Comparison of ENCODE assay signal across 15 cellular contexts in the genomic region with DNA sequence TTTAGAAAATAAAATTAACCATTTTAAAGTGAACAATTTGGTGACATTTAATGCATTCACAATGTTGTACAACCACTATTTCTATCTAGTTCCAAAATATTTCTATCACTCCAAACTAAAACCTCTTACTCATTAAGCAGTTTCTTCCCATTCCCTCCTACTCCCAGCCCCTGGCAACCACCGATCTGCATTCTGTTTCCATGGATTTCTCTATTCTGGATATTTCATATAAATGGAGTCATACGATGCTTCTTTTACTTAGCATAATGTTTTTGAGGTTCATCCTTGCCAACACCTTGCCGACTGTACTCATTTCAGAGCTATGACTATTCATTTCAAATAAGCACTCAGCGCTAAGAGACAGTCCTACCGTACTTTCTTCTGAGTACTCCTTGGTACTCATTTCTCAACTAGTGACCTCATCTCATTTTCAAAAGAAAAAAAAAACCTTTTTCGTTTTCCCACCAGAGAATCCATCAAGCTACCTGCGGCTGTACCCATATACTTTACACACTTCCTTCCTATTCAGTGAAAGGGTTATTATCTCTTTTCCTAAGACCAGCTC.
DNase-seq lines count a peak whose midpoint lies in the region; ATAC-seq and TF ChIP-seq lines count a peak whose summit lies in the region.
"Had no signal": no experiment of that assay in that cellular context is flagged by ENCODE, and none has a peak within 500 bp of the region (broad histone marks: within the 10 kb centered on the region; RNA-seq: fewer than 3 reads in every experiment).

No MANE protein-coding gene starts in this region.

- H3K27ac Mint-ChIP-seq in activated CD4-positive, alpha-beta T cell treated with anti-CD3 and anti-CD28 coated beads, Interleukin-2, amount 10 ng/mL, durations not matched to agents 24 days and 14 days = peak overlapping the region; percentile 78
- H3K27ac Mint-ChIP-seq in central memory CD8-positive, alpha-beta T cell (ENCODE audit: low read depth) = peak overlapping the region; percentile 80
- peak overlapping the region in 1 of 7 donors; percentile 32 for H3K27ac Mint-ChIP-seq in CD14-positive monocyte

- H3K9me3 Mint-ChIP-seq in activated CD4-positive, alpha-beta T cell treated with anti-CD3 and anti-CD28 coated beads, Interleukin-2, amount 10 ng/mL, durations not matched to agents 24 days and 14 days = peaks cover 5% of the 10 kb centered on the region
- H3K9me3 Mint-ChIP-seq in central memory CD8-positive, alpha-beta T cell = no peaks in the 10 kb centered on the region
- H3K9me3 Mint-ChIP-seq in CD14-positive monocyte = peaks cover 0 to 2% (median 0%) of the 10 kb centered on the region in 7 donors
- H3K9me3 Mint-ChIP-seq: IgD-negative memory B cell had no signal

- no peaks in the 10 kb centered on the region for H3K27me3 Mint-ChIP-seq in activated CD4-positive, alpha-beta T cell treated with anti-CD3 and anti-CD28 coated beads, Interleukin-2, amount 10 ng/mL, durations not matched to agents 24 days and 14 days
- no peaks in the 10 kb centered on the region for H3K27me3 Mint-ChIP-seq in central memory CD8-positive, alpha-beta T cell
- H3K27me3 Mint-ChIP-seq in CD14-positive monocyte (ENCODE audit: low read depth in 3 of 3) = no peaks in the 10 kb centered on the region
- H3K27me3 Mint-ChIP-seq: IgD-negative memory B cell had no signal

- intact Hi-C loops in activated CD4-positive, alpha-beta T cell treated with anti-CD3 and anti-CD28 coated beads, Interleukin-2, amount 10 ng/mL, durations not matched to agents 24 days and 14 days (cut with micrococcal nuclease) = loop anchor here (2.0 kb wide), 1 partner anchor 14 kb away; no protein-coding TSS in a partner anchor
- intact Hi-C loops in CD14-positive monocyte (cut with micrococcal nuclease) = no loop called here

- no peak for DNase-seq in activated CD4-positive, alpha-beta T cell treated with anti-CD3 and anti-CD28 coated beads, Interleukin-2, amount 10 ng/mL, durations not matched to agents 24 days and 14 days
- no peak for DNase-seq in activated CD4-positive, alpha-beta T cell treated with anti-CD3 and anti-CD28 coated beads, Interleukin-2, amount 50 U/mL, for 1 hour
- DNase-seq in central memory CD8-positive, alpha-beta T cell (ENCODE audit: low spot score in 2 of 2) = no peak
- no peak for DNase-seq in CD14-positive monocyte (ENCODE audit: low spot score)
- DNase-seq: cerebellar nuclear complex, GM23248, NCI-H1048, NCI-H774, trophoblast cell had no signal

- no peak for TF ChIP-seq CTCF in CD14-positive monocyte (IDR thresholded peaks at IDR 0.05)

- H3K36me3 Mint-ChIP-seq in activated CD4-positive, alpha-beta T cell treated with anti-CD3 and anti-CD28 coated beads, Interleukin-2, amount 10 ng/mL, durations not matched to agents 24 days and 14 days (ENCODE audit: low read depth) = peaks cover 62% of the 10 kb centered on the region
- peaks cover 60% of the 10 kb centered on the region for H3K36me3 Mint-ChIP-seq in central memory CD8-positive, alpha-beta T cell (ENCODE audit: insufficient read depth)
- peaks cover 72 to 85% of the 10 kb centered on the region in 2 donors for H3K36me3 Mint-ChIP-seq in CD14-positive monocyte

- H3K4me1 Mint-ChIP-seq in activated CD4-positive, alpha-beta T cell treated with anti-CD3 and anti-CD28 coated beads, Interleukin-2, amount 10 ng/mL, durations not matched to agents 24 days and 14 days = peaks cover 9% of the 10 kb centered on the region
- peaks cover 26% of the 10 kb centered on the region for H3K4me1 Mint-ChIP-seq in central memory CD8-positive, alpha-beta T cell
- H3K4me1 Mint-ChIP-seq in CD14-positive monocyte = peaks cover 9% of the 10 kb centered on the region

- no peak overlapping the region for H3K4me3 Mint-ChIP-seq in activated CD4-positive, alpha-beta T cell treated with anti-CD3 and anti-CD28 coated beads, Interleukin-2, amount 10 ng/mL, durations not matched to agents 24 days and 14 days
- H3K4me3 Mint-ChIP-seq in central memory CD8-positive, alpha-beta T cell = no peak overlapping the region
- H3K4me3 Mint-ChIP-seq in CD14-positive monocyte = no peak overlapping the region
- H3K4me3 Mint-ChIP-seq: IgD-negative memory B cell had no signal

- ATAC-seq in GM18502 (IDR thresholded peaks at IDR 0.05; ENCODE audit: poor library complexity, unreplicated experiment) (peak; percentile 94), HG02870 (IDR thresholded peaks at IDR 0.05; ENCODE audit: unreplicated experiment) (peak; percentile 92), HG02970 (IDR thresholded peaks at IDR 0.05; ENCODE audit: low FRiP score, unreplicated experiment) (no peak), GM21526 (IDR thresholded peaks at IDR 0.05; ENCODE audit: low FRiP score, unreplicated experiment) (no peak)
- no peak for ATAC-seq in central memory CD8-positive, alpha-beta T cell (replicated peaks; ENCODE audit: extremely low read depth, poor library complexity, severe bottlenecking)
- ATAC-seq: left lobe of liver had no signal

Comparison
In these comparisons a context has a peak if more than half of its experiments do, and no peak if none do; other contexts are left out.
1. ATAC-seq: peak in GM18502 (single experiment) and HG02870 (single experiment); none in central memory CD8-positive, alpha-beta T cell (single experiment), HG02970 (single experiment) and GM21526 (single experiment).